7 cellular contexts compared by ENCODE assay signal in genomic region chr4:40722576-40723161, GRCh38. TPM values are rescaled to one million over a fixed set of nuclear protein-coding genes. Genes with fewer than 3 reads are reported as not detected.
DNase-seq lines count a peak whose midpoint lies in the region; ATAC-seq and TF ChIP-seq lines count a peak whose summit lies in the region.

No MANE protein-coding gene starts in this region.

- H3K27me3 ChIP-seq in SU-DHL-6 (ENCODE audit: low read length): no peaks in the 10 kb centered on the region

- TF ChIP-seq CTCF in SU-DHL-6 (IDR thresholded peaks at IDR 0.05; ENCODE audit: insufficient read depth, low read length, poor library complexity, severe bottlenecking) (no peak), mucosa of descending colon (IDR thresholded peaks at IDR 0.05) (no peak)

- no peak overlapping the region for H3K9ac ChIP-seq in SU-DHL-6 (ENCODE audit: low read length)

- H3K4me2 ChIP-seq in SU-DHL-6 (ENCODE audit: low read depth, low read length, poor library complexity, severe bottlenecking): no peak overlapping the region

- peak; percentile 50 to 65 (median 57) for DNase-seq in mucosa of descending colon
- no peak for DNase-seq in OCI-M2 (lab: John Stamatoyannopoulos, UW; ENCODE audit: unreplicated experiment)
- no peak for DNase-seq in NCI-H2107 treated with DMSO at 0.1 percent for 48 hours (lab: John Stamatoyannopoulos, UW; ENCODE audit: unreplicated experiment)
- DNase-seq in DMS79 (lab: John Stamatoyannopoulos, UW): no peak

- ATAC-seq in GM18870 (IDR thresholded peaks at IDR 0.05; ENCODE audit: unreplicated experiment) (peak; percentile 63), HG02938 (IDR thresholded peaks at IDR 0.05; ENCODE audit: unreplicated experiment) (peak; percentile 81), mucosa of descending colon (peak; percentile 78)

- H3K9me3 ChIP-seq in SU-DHL-6 (ENCODE audit: insufficient read depth, low read length): no peaks in the 10 kb centered on the region
- H3K9me3 ChIP-seq in mucosa of descending colon: no peaks in the 10 kb centered on the region

- no peaks in the 10 kb centered on the region for H3K9me2 ChIP-seq in SU-DHL-6 (replicated peaks; ENCODE audit: insufficient read depth, low read length)

- H3K4me3 ChIP-seq in SU-DHL-6 (ENCODE audit: insufficient read depth, low read length, poor library complexity, severe bottlenecking) (no peak overlapping the region), mucosa of descending colon (no peak overlapping the region)

- H3K27ac ChIP-seq in SU-DHL-6 (ENCODE audit: low read depth, low read length): no peak overlapping the region

- H3K79me2 ChIP-seq in SU-DHL-6 (ENCODE audit: insufficient read depth, low read length): no peaks in the 10 kb centered on the region

- intact Hi-C loops in mucosa of descending colon (cut with DNase I, micrococcal nuclease): no loop called here

- no peaks in the 10 kb centered on the region for H3F3A ChIP-seq in SU-DHL-6 (ENCODE audit: insufficient read depth)

- H3K36me3 ChIP-seq in SU-DHL-6 (ENCODE audit: low read length): no peaks in the 10 kb centered on the region
- no peaks in the 10 kb centered on the region for H3K36me3 ChIP-seq in mucosa of descending colon (ENCODE audit: low read depth)

- no peaks in the 10 kb centered on the region for H4K20me1 ChIP-seq in SU-DHL-6 (ENCODE audit: low read depth, low read length)

- peaks cover 22% of the 10 kb centered on the region for H3K4me1 ChIP-seq in mucosa of descending colon (ENCODE audit: low read depth)

- H2AFZ ChIP-seq in SU-DHL-6 (ENCODE audit: low read depth, low read length, severe bottlenecking): peak overlapping the region; percentile 49

RNA-seq across cellular contexts. Expression of gene NSUN7, which starts 27.1 kb away (rescaled TPM):
- 10 to 100 TPM in 2 of 3 donors, 1 to 10 TPM in 1; 5.6 to 18.1 (median 11.7) TPM for total RNA-seq in mucosa of descending colon

Comparison
In these comparisons a context has a peak if more than half of its experiments do, and no peak if none do; other contexts are left out.
1. DNase-seq: peak in mucosa of descending colon (3 of 3); none in OCI-M2 (single experiment), NCI-H2107 treated with DMSO at 0.1 percent for 48 hours (single experiment) and DMS79 (single experiment).
2. Peak in every context shown above with its lines, with median percentiles within 50 percentile points of each other: ATAC-seq.